ENCODE assay signal across 8 cellular contexts in the genomic region with DNA sequence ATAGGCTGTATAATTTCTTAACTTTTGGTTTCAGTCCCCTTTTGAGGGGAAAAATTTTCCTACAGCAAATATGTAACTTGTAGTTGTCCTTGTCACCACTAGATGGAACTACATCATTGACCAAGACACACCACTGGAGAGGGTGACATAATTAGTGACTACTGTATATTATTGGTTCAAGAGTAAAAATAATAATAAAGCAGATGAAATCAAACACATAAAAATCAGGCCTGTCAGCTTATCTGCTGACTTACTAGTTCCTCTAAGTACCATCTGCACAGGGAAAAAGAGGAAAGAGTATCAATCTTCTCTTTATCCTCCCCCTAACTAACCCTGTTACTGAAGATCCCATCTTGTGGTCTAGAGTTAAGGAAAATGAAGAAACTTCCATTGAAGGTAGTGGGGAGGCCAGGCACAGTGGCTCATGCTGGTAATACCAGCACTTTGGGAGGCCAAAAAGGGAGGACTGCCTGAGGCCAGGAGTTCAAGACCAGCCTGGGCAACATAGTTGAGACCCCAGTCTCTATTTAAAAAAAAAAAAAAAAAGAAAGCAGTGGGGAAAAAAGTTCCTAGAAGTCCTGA. TPM values are rescaled to one million over a fixed set of nuclear protein-coding genes. Genes with fewer than 3 reads are reported as not detected.
DNase-seq lines count a peak whose midpoint lies in the region; ATAC-seq and TF ChIP-seq lines count a peak whose summit lies in the region.

No MANE protein-coding gene starts in this region.

- no peaks in the 10 kb centered on the region for H3K4me1 ChIP-seq in BE2C

- no peaks in the 10 kb centered on the region for H3K27me3 ChIP-seq in BE2C

- H3K9me3 ChIP-seq in BE2C = no peaks in the 10 kb centered on the region

- in situ Hi-C loops in astrocyte of the spinal cord (cut with HindIII; ENCODE audit: low sequenced_read_pairs) = no loop called here

- H3K36me3 ChIP-seq in BE2C = no peaks in the 10 kb centered on the region

- H3K4me3 ChIP-seq in BE2C (ENCODE audit: low read depth, low read length) (no peak overlapping the region), astrocyte of the spinal cord (ENCODE audit: low read depth, low read length) (no peak overlapping the region)

- TF ChIP-seq CTCF in BE2C (IDR thresholded peaks at IDR 0.05; ENCODE audit: low read depth, low read length) (peak; percentile 58), astrocyte of the spinal cord (IDR thresholded peaks at IDR 0.05; ENCODE audit: low read depth, low read length) (peak; percentile 49)

- no peak for DNase-seq in BE2C
- DNase-seq in NCI-H446 treated with DMSO at 0.1 percent for 48 hours (lab: John Stamatoyannopoulos, UW) = peak; percentile 35
- peak; percentile 60 for DNase-seq in astrocyte of the spinal cord (ENCODE audit: low read depth, low spot score)
- peak; percentile 53 for DNase-seq in iPS-NIHi7 (ENCODE audit: extremely low spot score)
- DNase-seq in stromal cell of bone marrow (ENCODE audit: low read depth) = peak; percentile 20
- no peak for DNase-seq in stimulated activated CD4-positive, alpha-beta T cell treated with anti-CD3 and anti-CD28 coated beads, Interleukin-4, amount 100 ng/mL, for 24 hours

- ATAC-seq in GM18520 (IDR thresholded peaks at IDR 0.05; ENCODE audit: unreplicated experiment) = peak; percentile 50
- peak; percentile 87 for ATAC-seq in HG03064 (IDR thresholded peaks at IDR 0.05; ENCODE audit: low read depth, unreplicated experiment)

RNA-seq across cellular contexts. Expression of gene ENOSF1, which starts 29.6 kb away (rescaled TPM):
- polyA plus RNA-seq in BE2C (2012; ENCODE audit: insufficient read depth, insufficient read length, low read depth) = 11.2 TPM

Comparison
In these comparisons a context has a peak if more than half of its experiments do, and no peak if none do; other contexts are left out.
1. DNase-seq: peak in NCI-H446 treated with DMSO at 0.1 percent for 48 hours (single experiment), astrocyte of the spinal cord (single experiment), iPS-NIHi7 (single experiment) and stromal cell of bone marrow (single experiment); none in BE2C (single experiment) and stimulated activated CD4-positive, alpha-beta T cell treated with anti-CD3 and anti-CD28 coated beads, Interleukin-4, amount 100 ng/mL, for 24 hours (single experiment).